1 cellular context compared by ENCODE assay signal in the genomic region with DNA sequence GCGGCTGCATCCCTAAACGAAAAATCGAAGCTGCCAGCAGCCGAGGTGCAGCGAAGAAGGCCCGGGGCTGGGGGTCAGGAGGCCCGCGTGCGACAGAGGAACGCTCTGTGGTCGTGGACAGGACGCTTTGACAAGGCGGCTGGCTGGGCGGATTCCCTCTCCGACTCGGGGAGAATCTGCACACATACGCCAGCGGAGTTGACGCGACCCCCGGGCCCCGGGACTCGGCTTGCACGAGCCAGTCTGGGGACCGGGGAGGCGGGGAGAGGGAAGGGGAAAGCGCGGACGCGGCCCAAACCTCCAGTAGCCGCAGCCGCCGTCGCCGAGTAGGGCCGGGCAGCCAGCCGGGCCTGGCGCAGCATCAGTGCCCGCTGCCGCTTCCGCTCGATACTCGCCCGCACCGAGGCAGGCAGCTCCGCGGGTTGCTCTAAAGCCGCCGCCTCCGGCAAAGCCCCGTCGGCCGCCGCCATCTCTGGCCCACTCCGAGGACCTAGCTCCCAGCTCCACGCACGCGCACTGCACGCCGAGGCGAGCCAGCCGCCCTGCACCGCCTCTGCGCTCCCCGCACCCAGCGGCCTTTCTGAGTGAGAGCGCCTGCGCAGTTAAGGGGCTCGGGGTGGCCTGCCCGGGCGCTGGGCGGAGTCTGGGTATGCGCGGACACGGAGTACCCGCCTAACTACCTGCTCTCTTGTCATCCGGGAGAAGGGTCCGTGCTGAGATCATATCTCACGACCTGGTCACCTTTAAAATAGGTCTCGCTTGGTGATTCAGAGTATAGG.
TF ChIP-seq lines count a peak whose summit lies in the region.

A gene (minus strand): TSS at position 518 of the 779 bp plus-strand sequence. CDS start 48 bp downstream, at position 470.

TF ChIP-seq in HCT116, 20 proteins besides CTCF, POLR2A, EP300 and RAD21:
- TF ChIP-seq, protein P1, sequence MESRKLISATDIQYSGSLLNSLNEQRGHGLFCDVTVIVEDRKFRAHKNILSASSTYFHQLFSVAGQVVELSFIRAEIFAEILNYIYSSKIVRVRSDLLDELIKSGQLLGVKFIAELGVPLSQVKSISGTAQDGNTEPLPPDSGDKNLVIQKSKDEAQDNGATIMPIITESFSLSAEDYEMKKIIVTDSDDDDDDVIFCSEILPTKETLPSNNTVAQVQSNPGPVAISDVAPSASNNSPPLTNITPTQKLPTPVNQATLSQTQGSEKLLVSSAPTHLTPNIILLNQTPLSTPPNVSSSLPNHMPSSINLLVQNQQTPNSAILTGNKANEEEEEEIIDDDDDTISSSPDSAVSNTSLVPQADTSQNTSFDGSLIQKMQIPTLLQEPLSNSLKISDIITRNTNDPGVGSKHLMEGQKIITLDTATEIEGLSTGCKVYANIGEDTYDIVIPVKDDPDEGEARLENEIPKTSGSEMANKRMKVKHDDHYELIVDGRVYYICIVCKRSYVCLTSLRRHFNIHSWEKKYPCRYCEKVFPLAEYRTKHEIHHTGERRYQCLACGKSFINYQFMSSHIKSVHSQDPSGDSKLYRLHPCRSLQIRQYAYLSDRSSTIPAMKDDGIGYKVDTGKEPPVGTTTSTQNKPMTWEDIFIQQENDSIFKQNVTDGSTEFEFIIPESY (IDR thresholded peaks at IDR 0.05; ENCODE audit: extremely low read depth, insufficient replicate concordance, low read length), result no peak
- TF ChIP-seq CBX3 (IDR thresholded peaks at IDR 0.05; ENCODE audit: low read depth) (no peak), ELF1 (IDR thresholded peaks at IDR 0.05; ENCODE audit: borderline replicate concordance, low read depth) (no peak), JUND (IDR thresholded peaks at IDR 0.05) (peak; percentile 14; the same call in 1 of the 2 replicates), TCF7L2 (IDR thresholded peaks at IDR 0.05; ENCODE audit: borderline replicate concordance, extremely low read depth, insufficient read depth, insufficient read length) (peak; percentile 22), SRF (IDR thresholded peaks at IDR 0.05; ENCODE audit: low read depth) (no peak), ZNF274 (IDR thresholded peaks at IDR 0.05; ENCODE audit: low read depth, low read length) (no peak), EZH2 (IDR thresholded peaks at IDR 0.05) (no peak), SP1 (IDR thresholded peaks at IDR 0.05; ENCODE audit: low read depth) (no peak), SIN3A (IDR thresholded peaks at IDR 0.05; ENCODE audit: low read depth) (peak; percentile 64), EGR1 (IDR thresholded peaks at IDR 0.05; ENCODE audit: low read depth) (no peak), YY1 (IDR thresholded peaks at IDR 0.05; ENCODE audit: extremely low read depth, insufficient replicate concordance, low read depth, low read length) (peak; percentile 77), EZH2phosphoT487 (IDR thresholded peaks at IDR 0.05; ENCODE audit: borderline replicate concordance) (no peak), ZFX (IDR thresholded peaks at IDR 0.05) (peak; percentile 96), FOSL1 (IDR thresholded peaks at IDR 0.05; ENCODE audit: low read depth) (no peak), POLR2AphosphoS5 (IDR thresholded peaks at IDR 0.05; ENCODE audit: low read depth, low read length) (peak; percentile 92), CEBPB (IDR thresholded peaks at IDR 0.05; ENCODE audit: low read depth) (no peak)
- TF ChIP-seq, protein P2, sequence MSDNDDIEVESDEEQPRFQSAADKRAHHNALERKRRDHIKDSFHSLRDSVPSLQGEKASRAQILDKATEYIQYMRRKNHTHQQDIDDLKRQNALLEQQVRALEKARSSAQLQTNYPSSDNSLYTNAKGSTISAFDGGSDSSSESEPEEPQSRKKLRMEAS (IDR thresholded peaks at IDR 0.05), result peak; percentile 32; the same call in 1 of the 2 replicates
- TF ChIP-seq, protein P3, sequence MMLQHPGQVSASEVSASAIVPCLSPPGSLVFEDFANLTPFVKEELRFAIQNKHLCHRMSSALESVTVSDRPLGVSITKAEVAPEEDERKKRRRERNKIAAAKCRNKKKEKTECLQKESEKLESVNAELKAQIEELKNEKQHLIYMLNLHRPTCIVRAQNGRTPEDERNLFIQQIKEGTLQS (IDR thresholded peaks at IDR 0.05), result no peak
- TF ChIP-seq, protein P4, sequence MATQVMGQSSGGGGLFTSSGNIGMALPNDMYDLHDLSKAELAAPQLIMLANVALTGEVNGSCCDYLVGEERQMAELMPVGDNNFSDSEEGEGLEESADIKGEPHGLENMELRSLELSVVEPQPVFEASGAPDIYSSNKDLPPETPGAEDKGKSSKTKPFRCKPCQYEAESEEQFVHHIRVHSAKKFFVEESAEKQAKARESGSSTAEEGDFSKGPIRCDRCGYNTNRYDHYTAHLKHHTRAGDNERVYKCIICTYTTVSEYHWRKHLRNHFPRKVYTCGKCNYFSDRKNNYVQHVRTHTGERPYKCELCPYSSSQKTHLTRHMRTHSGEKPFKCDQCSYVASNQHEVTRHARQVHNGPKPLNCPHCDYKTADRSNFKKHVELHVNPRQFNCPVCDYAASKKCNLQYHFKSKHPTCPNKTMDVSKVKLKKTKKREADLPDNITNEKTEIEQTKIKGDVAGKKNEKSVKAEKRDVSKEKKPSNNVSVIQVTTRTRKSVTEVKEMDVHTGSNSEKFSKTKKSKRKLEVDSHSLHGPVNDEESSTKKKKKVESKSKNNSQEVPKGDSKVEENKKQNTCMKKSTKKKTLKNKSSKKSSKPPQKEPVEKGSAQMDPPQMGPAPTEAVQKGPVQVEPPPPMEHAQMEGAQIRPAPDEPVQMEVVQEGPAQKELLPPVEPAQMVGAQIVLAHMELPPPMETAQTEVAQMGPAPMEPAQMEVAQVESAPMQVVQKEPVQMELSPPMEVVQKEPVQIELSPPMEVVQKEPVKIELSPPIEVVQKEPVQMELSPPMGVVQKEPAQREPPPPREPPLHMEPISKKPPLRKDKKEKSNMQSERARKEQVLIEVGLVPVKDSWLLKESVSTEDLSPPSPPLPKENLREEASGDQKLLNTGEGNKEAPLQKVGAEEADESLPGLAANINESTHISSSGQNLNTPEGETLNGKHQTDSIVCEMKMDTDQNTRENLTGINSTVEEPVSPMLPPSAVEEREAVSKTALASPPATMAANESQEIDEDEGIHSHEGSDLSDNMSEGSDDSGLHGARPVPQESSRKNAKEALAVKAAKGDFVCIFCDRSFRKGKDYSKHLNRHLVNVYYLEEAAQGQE (IDR thresholded peaks at IDR 0.05; ENCODE audit: low read depth), result no peak
